Comparison of ENCODE assay signal across 1 cellular context in the genomic region with DNA sequence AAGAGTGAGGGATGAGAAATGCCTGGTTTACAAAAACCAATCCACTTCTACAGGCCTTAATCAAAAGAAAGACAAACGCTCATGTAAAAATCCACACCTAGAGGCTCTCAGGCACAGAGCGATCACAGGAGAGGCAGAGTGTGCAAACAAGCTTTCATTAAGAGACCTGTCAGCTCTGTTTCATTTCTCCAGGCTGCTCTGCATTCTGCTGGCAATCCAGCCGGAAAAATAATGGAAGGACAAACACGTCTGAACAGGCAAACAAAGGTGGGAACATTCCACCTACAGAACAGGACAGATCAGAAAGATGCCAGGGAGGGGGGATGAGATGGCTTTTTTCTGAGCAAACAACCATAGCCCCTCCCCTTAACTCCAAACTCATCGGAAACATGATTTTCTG.
A peak's percentile ranks its signal among the peaks of the same experiment; 100 is the strongest.
TF ChIP-seq lines count a peak whose summit lies in the region.

No MANE protein-coding gene starts in this region.

TF ChIP-seq in K562, 482 proteins besides CTCF, POLR2A, EP300 and RAD21:
- TF ChIP-seq ZNF717 (CRISPR knock-in tag; IDR thresholded peaks at IDR 0.05), result no peak
- TF ChIP-seq ETV6 (IDR thresholded peaks at IDR 0.05; ENCODE audit: borderline replicate concordance in 1 of 2, low read depth in 2 of 2, low read length in 1 of 2), result no peak
- TF ChIP-seq ETV6 (CRISPR knock-in tag; IDR thresholded peaks at IDR 0.05; ENCODE audit: borderline replicate concordance), result no peak
- no peak for TF ChIP-seq ZNF507 (tag; conservative IDR thresholded peaks at IDR 0.05)
- TF ChIP-seq HDAC8 (tag; IDR thresholded peaks at IDR 0.05), result no peak
- TF ChIP-seq NFE2 (IDR thresholded peaks at IDR 0.05; ENCODE audit: low read depth), result 0 out of 2 replicates have a peak, but pooled peaks have one; percentile 16
